Comparison of ENCODE assay signal across 1 cellular context in the genomic region with DNA sequence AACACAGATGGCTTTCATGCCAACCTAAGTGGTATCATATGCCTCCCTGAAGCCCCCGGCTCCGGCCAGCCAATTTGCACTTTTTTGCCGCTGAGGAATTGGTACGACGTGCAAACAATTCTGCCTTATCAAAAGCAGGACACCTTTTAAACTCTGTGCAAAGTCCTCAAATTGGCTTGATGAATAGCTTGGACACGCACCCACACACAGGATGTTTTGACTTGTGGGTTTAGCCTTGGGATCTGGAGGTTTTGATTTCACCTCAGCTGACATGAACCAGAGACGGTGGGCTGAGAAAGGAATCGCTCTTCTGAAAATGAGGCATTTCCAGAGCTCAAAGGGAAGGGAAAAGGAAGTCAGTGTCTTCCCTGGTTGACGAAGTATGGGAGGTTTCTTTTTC.
TF ChIP-seq lines count a peak whose summit lies in the region.

No MANE protein-coding gene starts in this region.

TF ChIP-seq in WTC11, 78 proteins besides CTCF, POLR2A, EP300 and RAD21 (continued from another document):
- TF ChIP-seq, protein P1, sequence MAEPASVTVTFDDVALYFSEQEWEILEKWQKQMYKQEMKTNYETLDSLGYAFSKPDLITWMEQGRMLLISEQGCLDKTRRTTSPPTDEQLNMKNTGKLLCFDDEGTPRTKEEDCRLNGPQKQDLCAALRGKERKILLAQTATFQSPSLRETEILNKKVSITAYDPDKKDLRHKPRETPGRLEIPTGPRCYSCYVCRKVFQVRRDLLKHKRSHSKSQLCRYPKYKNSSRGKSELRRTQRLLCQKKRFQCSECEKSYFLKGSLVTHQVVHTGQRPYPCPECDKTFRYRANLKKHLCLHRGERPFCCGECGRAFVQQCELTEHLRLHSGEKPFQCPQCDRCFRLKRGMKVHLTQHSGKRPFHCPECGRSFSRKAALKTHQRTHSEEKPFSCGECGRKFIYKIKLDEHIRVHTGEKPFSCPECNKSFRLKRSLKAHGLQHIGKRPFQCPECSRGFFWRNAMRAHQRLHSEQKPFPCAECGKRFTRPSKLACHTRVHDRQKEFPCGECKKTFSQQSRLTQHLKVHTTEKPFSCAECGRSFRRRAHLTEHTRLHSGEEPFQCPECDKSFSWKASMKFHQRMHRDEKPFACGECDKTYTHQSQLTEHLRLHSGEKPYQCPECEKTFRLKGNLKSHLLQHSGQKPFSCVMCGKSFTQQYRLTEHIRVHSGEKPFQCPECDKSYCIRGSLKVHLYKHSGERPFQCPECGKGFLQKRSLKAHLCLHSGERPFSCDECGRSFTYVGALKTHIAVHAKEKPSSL (CRISPR knock-in tag; conservative IDR thresholded peaks at IDR 0.05): no peak
- TF ChIP-seq, protein P2, sequence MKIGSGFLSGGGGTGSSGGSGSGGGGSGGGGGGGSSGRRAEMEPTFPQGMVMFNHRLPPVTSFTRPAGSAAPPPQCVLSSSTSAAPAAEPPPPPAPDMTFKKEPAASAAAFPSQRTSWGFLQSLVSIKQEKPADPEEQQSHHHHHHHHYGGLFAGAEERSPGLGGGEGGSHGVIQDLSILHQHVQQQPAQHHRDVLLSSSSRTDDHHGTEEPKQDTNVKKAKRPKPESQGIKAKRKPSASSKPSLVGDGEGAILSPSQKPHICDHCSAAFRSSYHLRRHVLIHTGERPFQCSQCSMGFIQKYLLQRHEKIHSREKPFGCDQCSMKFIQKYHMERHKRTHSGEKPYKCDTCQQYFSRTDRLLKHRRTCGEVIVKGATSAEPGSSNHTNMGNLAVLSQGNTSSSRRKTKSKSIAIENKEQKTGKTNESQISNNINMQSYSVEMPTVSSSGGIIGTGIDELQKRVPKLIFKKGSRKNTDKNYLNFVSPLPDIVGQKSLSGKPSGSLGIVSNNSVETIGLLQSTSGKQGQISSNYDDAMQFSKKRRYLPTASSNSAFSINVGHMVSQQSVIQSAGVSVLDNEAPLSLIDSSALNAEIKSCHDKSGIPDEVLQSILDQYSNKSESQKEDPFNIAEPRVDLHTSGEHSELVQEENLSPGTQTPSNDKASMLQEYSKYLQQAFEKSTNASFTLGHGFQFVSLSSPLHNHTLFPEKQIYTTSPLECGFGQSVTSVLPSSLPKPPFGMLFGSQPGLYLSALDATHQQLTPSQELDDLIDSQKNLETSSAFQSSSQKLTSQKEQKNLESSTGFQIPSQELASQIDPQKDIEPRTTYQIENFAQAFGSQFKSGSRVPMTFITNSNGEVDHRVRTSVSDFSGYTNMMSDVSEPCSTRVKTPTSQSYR (CRISPR knock-in tag; IDR thresholded peaks at IDR 0.05): no peak
